ENCODE assay signal across 16 cellular contexts in the genomic region with DNA sequence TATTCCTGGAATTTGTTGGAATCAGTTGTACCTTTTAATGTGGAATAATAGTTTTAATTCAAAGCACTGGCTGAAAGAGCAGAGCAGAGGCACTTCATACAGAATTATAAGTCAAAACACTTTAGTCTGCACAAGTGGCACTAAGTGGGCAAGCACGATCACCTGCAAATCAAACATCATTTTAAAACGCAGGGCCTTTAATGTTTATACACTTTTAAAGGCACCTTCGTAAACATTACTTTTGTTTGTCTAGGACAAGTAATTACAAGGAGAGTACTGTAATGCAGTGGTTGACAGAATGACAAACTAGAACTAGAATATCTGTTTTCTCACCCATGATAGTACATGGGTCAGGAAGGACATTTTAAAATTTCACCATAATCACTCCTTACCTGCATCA. TPM values are rescaled to one million over a fixed set of nuclear protein-coding genes. Genes with fewer than 3 reads are reported as not detected.
DNase-seq lines count a peak whose midpoint lies in the region; ATAC-seq and TF ChIP-seq lines count a peak whose summit lies in the region.
"Had no signal": no experiment of that assay in that cellular context is flagged by ENCODE, and none has a peak within 500 bp of the region (broad histone marks: within the 10 kb centered on the region; RNA-seq: fewer than 3 reads in every experiment).

No MANE protein-coding gene starts in this region.

- no peak overlapping the region for H3K4me3 ChIP-seq in left lung
- H3K4me3 ChIP-seq: BLaER1, K562 had no signal

- H3K36me3 ChIP-seq in left lung: peaks cover 0 to 15% of the 10 kb centered on the region in 2 donors

- DNase-seq in NCI-H1417 (lab: John Stamatoyannopoulos, UW): peak; percentile 26 to 73 (median 66)
- no peak for DNase-seq in NCI-H1417 treated with DMSO at 0.1 percent for 48 hours (lab: John Stamatoyannopoulos, UW)
- peak; percentile 4 for DNase-seq in NCI-H128 (lab: John Stamatoyannopoulos, UW; ENCODE audit: unreplicated experiment)
- DNase-seq in NCI-H510A (lab: John Stamatoyannopoulos, UW): peak; percentile 60
- no peak for DNase-seq in left lung
- DNase-seq: 8988T; CD8-positive, alpha-beta memory T cell; HCEC 1CT; NCI-H526 treated with DMSO at 0.1 percent for 48 hours; SHP77 treated with DMSO at 0.1 percent for 48 hours had no signal

- no peak overlapping the region for H3K27ac ChIP-seq in left lung
- H3K27ac ChIP-seq: BLaER1, HL-60 had no signal

- H3K9me3 ChIP-seq in left lung: no peaks in the 10 kb centered on the region
- H3K9me3 ChIP-seq: BLaER1 had no signal

- no peaks in the 10 kb centered on the region for H3K27me3 ChIP-seq in left lung
- H3K27me3 ChIP-seq: BLaER1 had no signal

- ATAC-seq in left lung: peak; percentile 79
- no peak for ATAC-seq in GM18867 (IDR thresholded peaks at IDR 0.05; ENCODE audit: unreplicated experiment)
- ATAC-seq in GM21825 (IDR thresholded peaks at IDR 0.05; ENCODE audit: unreplicated experiment): no peak
- ATAC-seq in HG03469 (IDR thresholded peaks at IDR 0.05; ENCODE audit: unreplicated experiment): no peak
- ATAC-seq: K562 had no signal

- TF ChIP-seq CTCF in left lung (IDR thresholded peaks at IDR 0.05): no peak

- H3K4me1 ChIP-seq in left lung: peaks cover 0 to 11% of the 10 kb centered on the region in 2 donors

- intact Hi-C loops in left lung (cut with DNase I): no loop called here

RNA-seq across cellular contexts. Expression of a gene that starts 36.4 kb away (rescaled TPM):
- total RNA-seq in left lung: 10 to 100 TPM; 27.5 to 42.4 TPM

Comparison
In these comparisons a context has a peak if more than half of its experiments do, and no peak if none do; other contexts are left out.
1. DNase-seq: peak in NCI-H1417 (3 of 3), NCI-H128 (single experiment) and NCI-H510A (single experiment); none in NCI-H1417 treated with DMSO at 0.1 percent for 48 hours (single experiment) and left lung (0 of 2).